8 cellular contexts compared by ENCODE assay signal in genomic region chr1:104648269-104648691, GRCh38.
DNase-seq lines count a peak whose midpoint lies in the region; ATAC-seq, FAIRE-seq and TF ChIP-seq lines count a peak whose summit lies in the region.

No MANE protein-coding gene starts in this region.

- H3K36me3 Mint-ChIP-seq in HFFc6 (ENCODE audit: low read depth): no peaks in the 10 kb centered on the region

- no peak for FAIRE-seq in HTR-8/SVneo (lab: Jason Lieb, UNC)

- H3K27ac Mint-ChIP-seq in HFFc6: no peak overlapping the region

- H3K4me1 ChIP-seq in adipocyte (ENCODE audit: control insufficient read depth, insufficient read depth, low read length): no peaks in the 10 kb centered on the region

- DNase-seq in HFFc6: peak; percentile 1
- peak; percentile 62 for DNase-seq in NCI-H146 treated with DMSO at 0.1 percent for 48 hours (lab: John Stamatoyannopoulos, UW; ENCODE audit: unreplicated experiment)
- DNase-seq in adipocyte (ENCODE audit: low read depth): peak; percentile 25
- no peak for DNase-seq in cerebellar nuclear complex (lab: John Stamatoyannopoulos, UW)
- no peak for DNase-seq in HTR-8/SVneo (ENCODE audit: insufficient read length, low spot score)

- no peak for ATAC-seq in GM19328 (IDR thresholded peaks at IDR 0.05; ENCODE audit: unreplicated experiment)

- H3K79me2 ChIP-seq in neural cell (replicated peaks; ENCODE audit: insufficient read depth, low read length): no peaks in the 10 kb centered on the region

- no peak overlapping the region for H2AFZ ChIP-seq in neural cell (ENCODE audit: low read depth, low read length)

- H3K4me1 Mint-ChIP-seq in HFFc6 (ENCODE audit: low read depth): no peaks in the 10 kb centered on the region

- no peak overlapping the region for H3K4me2 ChIP-seq in neural cell (ENCODE audit: low read length)

- H3K36me3 ChIP-seq in adipocyte (ENCODE audit: control insufficient read depth, insufficient read depth, low read length, severe bottlenecking): no peaks in the 10 kb centered on the region
- H3K36me3 ChIP-seq in neural cell (ENCODE audit: insufficient read depth, low read length): no peaks in the 10 kb centered on the region

- peaks cover 2% of the 10 kb centered on the region; the same call in 1 of the 2 replicates for H3K27me3 Mint-ChIP-seq in HFFc6 (ENCODE audit: insufficient read depth)

- TF ChIP-seq CTCF in GM12872 (IDR thresholded peaks at IDR 0.05; ENCODE audit: insufficient read depth, low read depth, low read length) (peak; percentile 58), HFFc6 (IDR thresholded peaks at IDR 0.05) (peak; percentile 58; the same call in 1 of the 2 replicates), neural cell (IDR thresholded peaks at IDR 0.05; ENCODE audit: poor library complexity, severe bottlenecking) (peak; percentile 72)

- no peaks in the 10 kb centered on the region for H3K9me2 ChIP-seq in neural cell (ENCODE audit: insufficient read depth, low read length)

- no peak for TF ChIP-seq EP300 in neural cell (conservative IDR thresholded peaks at IDR 0.05; ENCODE audit: poor library complexity, severe bottlenecking)

- no peaks in the 10 kb centered on the region for H4K20me1 ChIP-seq in neural cell (ENCODE audit: insufficient read depth)

- TF ChIP-seq RAD21 in neural cell (conservative IDR thresholded peaks at IDR 0.05): peak; percentile 71

- H3K4me3 ChIP-seq in adipocyte (ENCODE audit: low read length) (no peak overlapping the region), neural cell (ENCODE audit: low read length) (no peak overlapping the region)

- no peaks in the 10 kb centered on the region for H3F3A ChIP-seq in neural cell (ENCODE audit: insufficient read depth, low read length, poor library complexity, severe bottlenecking)

- H3K27ac ChIP-seq in neural cell (ENCODE audit: low read length): no peak overlapping the region

- no peak overlapping the region for H3K4me3 Mint-ChIP-seq in HFFc6

- peaks cover 11% of the 10 kb centered on the region for H3K9me3 Mint-ChIP-seq in HFFc6

- H3K27me3 ChIP-seq in adipocyte (replicated peaks; ENCODE audit: control insufficient read depth, insufficient read depth, low read length): no peaks in the 10 kb centered on the region
- no peaks in the 10 kb centered on the region for H3K27me3 ChIP-seq in neural cell (ENCODE audit: insufficient read depth, low read depth, low read length)

- no peak overlapping the region for H3K9ac ChIP-seq in adipocyte (ENCODE audit: low read length)
- no peak overlapping the region for H3K9ac ChIP-seq in neural cell (ENCODE audit: low read length)

- no peaks in the 10 kb centered on the region for H3K9me3 ChIP-seq in adipocyte (ENCODE audit: control insufficient read depth, low read length)
- no peaks in the 10 kb centered on the region for H3K9me3 ChIP-seq in neural cell (ENCODE audit: low read length)

TF ChIP-seq in neural cell, 6 proteins besides CTCF, POLR2A, EP300 and RAD21:
- no peak for TF ChIP-seq TAF1 (IDR thresholded peaks at IDR 0.05; ENCODE audit: low read depth)
- TF ChIP-seq SMC3 (conservative IDR thresholded peaks at IDR 0.05; ENCODE audit: poor library complexity): peak; percentile 70

Comparison
In these comparisons a context has a peak if more than half of its experiments do, and no peak if none do; other contexts are left out.
1. DNase-seq: peak in HFFc6 (single experiment), NCI-H146 treated with DMSO at 0.1 percent for 48 hours (single experiment) and adipocyte (single experiment); none in cerebellar nuclear complex (0 of 2) and HTR-8/SVneo (single experiment).
2. Peak in every context shown above with its lines, with median percentiles within 50 percentile points of each other: CTCF ChIP-seq.